In the genomic region with DNA sequence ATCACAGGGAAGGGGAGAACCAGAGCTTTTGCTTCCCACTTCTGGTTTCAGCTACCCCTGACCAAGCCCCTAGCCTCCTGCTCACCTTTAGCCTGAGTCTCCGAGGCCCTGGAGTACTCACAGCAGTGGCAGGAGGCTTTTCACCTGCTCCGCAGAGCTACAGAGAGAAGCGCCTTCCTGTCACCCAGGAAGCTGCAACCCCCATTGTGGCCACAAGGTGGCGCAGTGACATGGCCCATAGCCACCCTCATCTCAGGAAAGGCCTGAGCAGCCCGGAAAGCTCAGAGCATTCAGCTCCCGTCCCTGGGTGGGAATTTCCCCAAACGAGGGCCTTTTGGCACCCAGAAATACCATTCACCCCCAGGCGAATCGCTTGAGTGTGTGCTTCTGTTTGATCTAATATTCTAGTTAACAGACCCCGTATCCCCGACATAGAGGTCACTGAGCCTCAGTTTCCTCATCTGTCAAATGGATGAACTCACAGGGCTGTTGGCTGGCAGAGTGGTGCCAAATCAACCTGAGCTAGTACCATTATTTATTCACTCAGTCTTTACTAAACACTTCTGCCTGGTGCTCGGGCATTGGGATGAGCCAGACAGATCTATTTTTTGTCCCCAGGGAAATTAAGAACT, we compare ENCODE assay signal across 8 cellular contexts. TPM values are rescaled to one million over a fixed set of nuclear protein-coding genes. Genes with fewer than 3 reads are reported as not detected.
DNase-seq lines count a peak whose midpoint lies in the region; ATAC-seq and TF ChIP-seq lines count a peak whose summit lies in the region.

No MANE protein-coding gene starts in this region.

- H3K79me1 ChIP-seq in IMR-90 (ENCODE audit: low read depth in 1 of 2, low read length in 2 of 2) = peaks cover 0 to 30% of the 10 kb centered on the region in 2 experiments; a peak in 2 of 4 replicates

- no peak overlapping the region for H3K4me3 ChIP-seq in IMR-90 (ENCODE audit: insufficient read depth, low read depth, low read length)
- no peak overlapping the region for H3K4me3 ChIP-seq in PC-9
- no peak overlapping the region for H3K4me3 ChIP-seq in fibroblast of mammary gland (ENCODE audit: control insufficient read depth, low read depth, low read length)

- 0 out of 2 replicates have a peak, but pooled peaks have one; percentile 32 for TF ChIP-seq POLR2A in IMR-90 (IDR thresholded peaks at IDR 0.05; ENCODE audit: low read depth, low read length)

- CTCF ChIA-PET in IMR-90 (lab: Yijun Ruan, JAX) (interaction anchor here (0.6 to 2.2 kb wide), 23 partner anchors 10 to 1447 kb away, joined by 3 to 26 read pairs (median 4); a partner anchor contains a TSS), PC-9 (lab: Charles Lee) (interaction anchor here (0.6 to 1.7 kb wide), 8 partner anchors 18 to 1525 kb away, joined by 3 to 10 read pairs (median 5); no protein-coding TSS in a partner anchor)

- H2BK120ac ChIP-seq in IMR-90 (ENCODE audit: low read depth, low read length) = peak overlapping the region; percentile 40; the same call in 1 of the 2 replicates

- H3K9me3 ChIP-seq in IMR-90 (ENCODE audit: control insufficient read depth, insufficient read depth, low read length) (no peaks in the 10 kb centered on the region), PC-9 (ENCODE audit: insufficient read depth, low read depth) (no peaks in the 10 kb centered on the region)

- no peak overlapping the region for H4K91ac ChIP-seq in IMR-90 (ENCODE audit: insufficient read depth, low read depth, low read length)

- H2BK5ac ChIP-seq in IMR-90 (ENCODE audit: low read depth, low read length, poor library complexity, severe bottlenecking) = no peak overlapping the region

- H3K36me3 Mint-ChIP-seq in activated T-cell treated with anti-CD3 and anti-CD28 coated beads, Interleukin-2, amount 50 U/mL, for 4 hours (ENCODE audit: insufficient read depth) = peaks cover 6% of the 10 kb centered on the region
- H3K36me3 Mint-ChIP-seq in nephron progenitor cell (ENCODE audit: low read depth) = peaks cover 76% of the 10 kb centered on the region

- H2AFZ ChIP-seq in IMR-90 (replicated peaks; ENCODE audit: low read length, poor library complexity) (peak overlapping the region; percentile 76), PC-9 (no peak overlapping the region)

- POLR2A ChIA-PET in IMR-90 (lab: Charles Lee; ENCODE audit: unreplicated experiment) = no interaction called here
- POLR2A ChIA-PET in PC-9 (lab: Charles Lee; ENCODE audit: unreplicated experiment) = no interaction called here

- in situ Hi-C loops in ACHN (cut with HindIII; ENCODE audit: low pct_ligation_motif_present, low pct_unique_long_range_greater_than_20kb, low sequenced_read_pairs) (no loop called here), IMR-90 (cut with MboI; ENCODE audit: low sequenced_read_pairs) (loop anchor here (5.0 to 10.0 kb wide), 3 partner anchors 72 to 319 kb away; no protein-coding TSS in a partner anchor)

- no peaks in the 10 kb centered on the region for H3K27me3 Mint-ChIP-seq in activated T-cell treated with anti-CD3 and anti-CD28 coated beads, Interleukin-2, amount 50 U/mL, for 4 hours (ENCODE audit: low read depth)
- peaks cover 9% of the 10 kb centered on the region for H3K27me3 Mint-ChIP-seq in nephron progenitor cell (ENCODE audit: low read depth, poor library complexity)
- no peaks in the 10 kb centered on the region for H3K27me3 Mint-ChIP-seq in stimulated activated naive CD8-positive, alpha-beta T cell treated with anti-CD3 and anti-CD28 coated beads, Interleukin-15, amount 100 ng/mL, for 72 hours

- H3K4me1 ChIP-seq in IMR-90 (ENCODE audit: control insufficient read depth, insufficient read depth, low read length) (peaks cover 1% of the 10 kb centered on the region; the same call in 1 of the 2 replicates), PC-9 (replicated peaks; ENCODE audit: insufficient read depth) (no peaks in the 10 kb centered on the region)

- no peak overlapping the region for H3K27ac ChIP-seq in IMR-90 (ENCODE audit: insufficient read depth, low read length)
- H3K27ac ChIP-seq in PC-9 = no peak overlapping the region

- H3K14ac ChIP-seq in IMR-90 (replicated peaks; ENCODE audit: low read depth, low read length) = no peak overlapping the region

- no peak overlapping the region for H2AK5ac ChIP-seq in IMR-90 (ENCODE audit: low read depth, low read length)

- no peaks in the 10 kb centered on the region for H3K27me3 ChIP-seq in IMR-90 (ENCODE audit: control insufficient read depth, insufficient read depth, low read length)
- H3K27me3 ChIP-seq in PC-9 (ENCODE audit: insufficient read depth, low read depth) = no peaks in the 10 kb centered on the region

- no peaks in the 10 kb centered on the region for H3F3A ChIP-seq in PC-9 (ENCODE audit: insufficient read depth, low read depth)

- H3K9me3 Mint-ChIP-seq in activated T-cell treated with anti-CD3 and anti-CD28 coated beads, Interleukin-2, amount 50 U/mL, for 4 hours = no peaks in the 10 kb centered on the region
- no peaks in the 10 kb centered on the region for H3K9me3 Mint-ChIP-seq in nephron progenitor cell
- no peaks in the 10 kb centered on the region for H3K9me3 Mint-ChIP-seq in stimulated activated naive CD8-positive, alpha-beta T cell treated with anti-CD3 and anti-CD28 coated beads, Interleukin-15, amount 100 ng/mL, for 72 hours

- no peak overlapping the region for H3K4me3 Mint-ChIP-seq in activated T-cell treated with anti-CD3 and anti-CD28 coated beads, Interleukin-2, amount 50 U/mL, for 4 hours
- no peak overlapping the region for H3K4me3 Mint-ChIP-seq in nephron progenitor cell
- no peak overlapping the region for H3K4me3 Mint-ChIP-seq in stimulated activated naive CD8-positive, alpha-beta T cell treated with anti-CD3 and anti-CD28 coated beads, Interleukin-15, amount 100 ng/mL, for 72 hours

- no peaks in the 10 kb centered on the region for H3K79me2 ChIP-seq in PC-9 (ENCODE audit: low read depth)

- TF ChIP-seq RAD21 in IMR-90 (IDR thresholded peaks at IDR 0.05; ENCODE audit: low read length) = peak; percentile 89

- H4K20me1 ChIP-seq in IMR-90 (ENCODE audit: insufficient read depth, low read length) (peaks cover 11% of the 10 kb centered on the region; the same call in 1 of the 2 replicates), PC-9 (ENCODE audit: insufficient read depth) (no peaks in the 10 kb centered on the region)

- ATAC-seq in GM18907 (IDR thresholded peaks at IDR 0.05; ENCODE audit: unreplicated experiment) (peak; percentile 56), IMR-90 (ENCODE audit: low read depth) (peak; percentile 86)
- ATAC-seq in activated T-cell treated with anti-CD3 and anti-CD28 coated beads, Interleukin-2, amount 50 U/mL, for 4 hours = peak; percentile 95 to 96
- peak; percentile 93 for ATAC-seq in stimulated activated naive CD8-positive, alpha-beta T cell treated with anti-CD3 and anti-CD28 coated beads, Interleukin-15, amount 100 ng/mL, for 72 hours

- 0 out of 4 replicates have a peak overlapping the region, but pooled peaks of 1 of the 2 experiments have one; percentile 46 for H4K8ac ChIP-seq in IMR-90 (ENCODE audit: low read depth in 2 of 2, low read length in 2 of 2)

- no peak overlapping the region for H3K4ac ChIP-seq in IMR-90 (ENCODE audit: low read depth, low read length)

- H3K36me3 ChIP-seq in IMR-90 (ENCODE audit: control insufficient read depth, insufficient read depth, low read length) (peaks cover 31% of the 10 kb centered on the region), PC-9 (ENCODE audit: low read depth) (no peaks in the 10 kb centered on the region)

- DNase-seq in ACHN = peak; percentile 76
- DNase-seq in IMR-90 = peak; percentile 73
- peak; percentile 61 to 82 for DNase-seq in PC-9
- peak; percentile 92 for DNase-seq in activated T-cell treated with anti-CD3 and anti-CD28 coated beads, Interleukin-2, amount 50 U/mL, for 4 hours
- DNase-seq in fibroblast of mammary gland (ENCODE audit: low read depth) = peak; percentile 74
- DNase-seq in nephron progenitor cell = peak; percentile 93
- peak; percentile 81 to 85 for DNase-seq in stimulated activated naive CD8-positive, alpha-beta T cell treated with anti-CD3 and anti-CD28 coated beads, Interleukin-15, amount 100 ng/mL, for 72 hours

- BruUV-seq in IMR-90 (replicated peaks; lab: Mats Ljungman, UMichigan) = no TSS peak
- no TSS peak for BruUV-seq in PC-9 (replicated peaks; lab: Mats Ljungman, UMichigan)

- no peak overlapping the region for H2BK15ac ChIP-seq in IMR-90 (ENCODE audit: low read depth, low read length)

- H2AK9ac ChIP-seq in IMR-90 (replicated peaks; ENCODE audit: low read depth, low read length, poor library complexity) = peak overlapping the region; percentile 87

- no peak overlapping the region for H4K5ac ChIP-seq in IMR-90 (ENCODE audit: low read depth, low read length)

- no peak overlapping the region for H3K27ac Mint-ChIP-seq in nephron progenitor cell
- H3K27ac Mint-ChIP-seq in stimulated activated naive CD8-positive, alpha-beta T cell treated with anti-CD3 and anti-CD28 coated beads, Interleukin-15, amount 100 ng/mL, for 72 hours = no peak overlapping the region

- TF ChIP-seq CTCF in IMR-90 (conservative IDR thresholded peaks at IDR 0.05; ENCODE audit: low read depth, low read length) (peak; percentile 94), PC-9 (conservative IDR thresholded peaks at IDR 0.05) (peak; percentile 97), fibroblast of mammary gland (conservative IDR thresholded peaks at IDR 0.05; ENCODE audit: control insufficient read depth, insufficient read depth, low read depth, low read length) (peak; percentile 93), nephron progenitor cell (IDR thresholded peaks at IDR 0.05) (peak; percentile 97)

- no peak overlapping the region for H3K23ac ChIP-seq in IMR-90 (ENCODE audit: low read depth, low read length)

- no peak overlapping the region for H2BK20ac ChIP-seq in IMR-90 (ENCODE audit: low read depth, low read length)

- H3K4me2 ChIP-seq in IMR-90 (ENCODE audit: low read depth, low read length) = no peak overlapping the region
- H3K4me2 ChIP-seq in PC-9 = no peak overlapping the region

- WGBS in IMR-90 (ENCODE audit: extremely low coverage in 2 of 2, insufficient read length in 1 of 2), 2 experiments = 100% methylated on average over 2 of the region's 12 CpGs; no CpG with 5 or more reads in 1 of the 2 experiments

- H3K4me1 Mint-ChIP-seq in activated T-cell treated with anti-CD3 and anti-CD28 coated beads, Interleukin-2, amount 50 U/mL, for 4 hours (ENCODE audit: low read depth) = peaks cover 4% of the 10 kb centered on the region
- H3K4me1 Mint-ChIP-seq in nephron progenitor cell = peaks cover 6% of the 10 kb centered on the region
- H3K4me1 Mint-ChIP-seq in stimulated activated naive CD8-positive, alpha-beta T cell treated with anti-CD3 and anti-CD28 coated beads, Interleukin-15, amount 100 ng/mL, for 72 hours = peaks cover 21% of the 10 kb centered on the region

- H3K18ac ChIP-seq in IMR-90 (ENCODE audit: low read depth, low read length) = no peak overlapping the region

- intact Hi-C loops in IMR-90 (cut with micrococcal nuclease) (loop anchor here (1.0 to 5.0 kb wide), 6 partner anchors 52 to 318 kb away; no protein-coding TSS in a partner anchor), PC-9 (cut with micrococcal nuclease; ENCODE audit: unreplicated experiment) (loop anchor here (1.0 to 5.0 kb wide), 6 partner anchors 72 to 317 kb away; no protein-coding TSS in a partner anchor)

- dilution Hi-C loops in IMR-90 (cut with HindIII; ENCODE audit: low sequenced_read_pairs, unreplicated experiment) = no loop called here

- peaks cover 4% of the 10 kb centered on the region; the same call in 1 of the 2 replicates for H3K9me1 ChIP-seq in IMR-90 (ENCODE audit: insufficient read depth, low read length)

- no peaks in the 10 kb centered on the region for H3K9me2 ChIP-seq in PC-9 (ENCODE audit: insufficient read depth)

- no peak overlapping the region for H3K9ac ChIP-seq in IMR-90 (ENCODE audit: low read depth, low read length)

- no peak overlapping the region for H3K56ac ChIP-seq in IMR-90 (ENCODE audit: extremely low read depth, insufficient read depth, low read length)

RNA-seq across cellular contexts. Expression of a gene that starts 25.3 kb away (rescaled TPM):
- total RNA-seq in IMR-90 (2012; rRNA removed) (not detected in 2 replicates), PC-9 (2021) (not detected in 2 replicates)
- not detected in 2 replicates for polyA plus RNA-seq in IMR-90 (2012; rRNA removed)
- not detected in 2 replicates for polyA plus RNA-seq in IMR-90 (2012; cell fraction: cytosol; rRNA removed)
- 0.23 and 1.2 TPM in 2 replicates for polyA plus RNA-seq in IMR-90 (2012; cell fraction: nucleus; rRNA removed; ENCODE audit: low replicate concordance)
- under 1 TPM in 1 of 3 donors, not detected in 2; 0.30 TPM for total RNA-seq in activated T-cell treated with anti-CD3 and anti-CD28 coated beads, Interleukin-2, amount 50 U/mL, for 4 hours

RNA-seq across cellular contexts. Expression of a gene that starts 39.3 kb away (rescaled TPM):
- total RNA-seq in IMR-90 (2012; rRNA removed) = 5.3 and 5.7 TPM in 2 replicates
- 12.9 and 14.2 TPM in 2 replicates for polyA plus RNA-seq in IMR-90 (2012; rRNA removed)
- 14.6 and 19.8 TPM in 2 replicates for polyA plus RNA-seq in IMR-90 (2012; cell fraction: cytosol; rRNA removed)
- polyA plus RNA-seq in IMR-90 (2012; cell fraction: nucleus; rRNA removed; ENCODE audit: low replicate concordance) = 21.2 and 50.4 TPM in 2 replicates
- 32.3 and 33.1 TPM in 2 replicates for total RNA-seq in PC-9 (2021)
- 10 to 100 TPM in 2 of 3 donors, 1 to 10 TPM in 1; 8.4 to 11.2 (median 10.3) TPM for total RNA-seq in activated T-cell treated with anti-CD3 and anti-CD28 coated beads, Interleukin-2, amount 50 U/mL, for 4 hours
